ENCODE assay signal across 1 cellular context in the genomic region with DNA sequence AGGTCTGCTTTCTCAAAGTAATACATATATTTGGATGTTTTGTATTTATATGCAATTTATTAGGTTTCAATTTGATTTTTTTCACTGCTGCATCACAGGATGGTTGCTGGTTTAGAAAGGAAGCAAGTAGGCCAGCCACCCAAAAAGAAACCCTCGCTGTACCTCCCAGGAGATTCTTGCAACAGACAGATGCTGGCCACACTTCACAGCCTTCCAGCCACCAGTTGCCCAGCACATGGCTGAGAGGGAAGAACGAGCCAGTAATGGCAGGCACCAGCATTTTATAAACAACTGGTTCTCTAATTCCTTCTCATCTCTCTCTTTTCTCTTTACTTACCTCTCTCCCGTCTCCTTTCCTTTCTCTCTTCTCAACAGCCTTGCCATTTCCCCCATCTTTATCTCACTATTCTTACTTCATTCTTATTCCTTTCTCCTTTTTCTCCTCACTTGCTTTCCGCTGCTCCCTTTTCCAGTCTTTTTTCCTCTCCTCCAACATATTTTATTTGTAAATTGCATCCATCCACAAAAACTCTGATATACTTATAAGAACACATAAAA.
TF ChIP-seq lines count a peak whose summit lies in the region.

No MANE protein-coding gene starts in this region.

TF ChIP-seq in H1, 55 proteins besides CTCF, POLR2A, EP300 and RAD21:
- TF ChIP-seq, protein P1, sequence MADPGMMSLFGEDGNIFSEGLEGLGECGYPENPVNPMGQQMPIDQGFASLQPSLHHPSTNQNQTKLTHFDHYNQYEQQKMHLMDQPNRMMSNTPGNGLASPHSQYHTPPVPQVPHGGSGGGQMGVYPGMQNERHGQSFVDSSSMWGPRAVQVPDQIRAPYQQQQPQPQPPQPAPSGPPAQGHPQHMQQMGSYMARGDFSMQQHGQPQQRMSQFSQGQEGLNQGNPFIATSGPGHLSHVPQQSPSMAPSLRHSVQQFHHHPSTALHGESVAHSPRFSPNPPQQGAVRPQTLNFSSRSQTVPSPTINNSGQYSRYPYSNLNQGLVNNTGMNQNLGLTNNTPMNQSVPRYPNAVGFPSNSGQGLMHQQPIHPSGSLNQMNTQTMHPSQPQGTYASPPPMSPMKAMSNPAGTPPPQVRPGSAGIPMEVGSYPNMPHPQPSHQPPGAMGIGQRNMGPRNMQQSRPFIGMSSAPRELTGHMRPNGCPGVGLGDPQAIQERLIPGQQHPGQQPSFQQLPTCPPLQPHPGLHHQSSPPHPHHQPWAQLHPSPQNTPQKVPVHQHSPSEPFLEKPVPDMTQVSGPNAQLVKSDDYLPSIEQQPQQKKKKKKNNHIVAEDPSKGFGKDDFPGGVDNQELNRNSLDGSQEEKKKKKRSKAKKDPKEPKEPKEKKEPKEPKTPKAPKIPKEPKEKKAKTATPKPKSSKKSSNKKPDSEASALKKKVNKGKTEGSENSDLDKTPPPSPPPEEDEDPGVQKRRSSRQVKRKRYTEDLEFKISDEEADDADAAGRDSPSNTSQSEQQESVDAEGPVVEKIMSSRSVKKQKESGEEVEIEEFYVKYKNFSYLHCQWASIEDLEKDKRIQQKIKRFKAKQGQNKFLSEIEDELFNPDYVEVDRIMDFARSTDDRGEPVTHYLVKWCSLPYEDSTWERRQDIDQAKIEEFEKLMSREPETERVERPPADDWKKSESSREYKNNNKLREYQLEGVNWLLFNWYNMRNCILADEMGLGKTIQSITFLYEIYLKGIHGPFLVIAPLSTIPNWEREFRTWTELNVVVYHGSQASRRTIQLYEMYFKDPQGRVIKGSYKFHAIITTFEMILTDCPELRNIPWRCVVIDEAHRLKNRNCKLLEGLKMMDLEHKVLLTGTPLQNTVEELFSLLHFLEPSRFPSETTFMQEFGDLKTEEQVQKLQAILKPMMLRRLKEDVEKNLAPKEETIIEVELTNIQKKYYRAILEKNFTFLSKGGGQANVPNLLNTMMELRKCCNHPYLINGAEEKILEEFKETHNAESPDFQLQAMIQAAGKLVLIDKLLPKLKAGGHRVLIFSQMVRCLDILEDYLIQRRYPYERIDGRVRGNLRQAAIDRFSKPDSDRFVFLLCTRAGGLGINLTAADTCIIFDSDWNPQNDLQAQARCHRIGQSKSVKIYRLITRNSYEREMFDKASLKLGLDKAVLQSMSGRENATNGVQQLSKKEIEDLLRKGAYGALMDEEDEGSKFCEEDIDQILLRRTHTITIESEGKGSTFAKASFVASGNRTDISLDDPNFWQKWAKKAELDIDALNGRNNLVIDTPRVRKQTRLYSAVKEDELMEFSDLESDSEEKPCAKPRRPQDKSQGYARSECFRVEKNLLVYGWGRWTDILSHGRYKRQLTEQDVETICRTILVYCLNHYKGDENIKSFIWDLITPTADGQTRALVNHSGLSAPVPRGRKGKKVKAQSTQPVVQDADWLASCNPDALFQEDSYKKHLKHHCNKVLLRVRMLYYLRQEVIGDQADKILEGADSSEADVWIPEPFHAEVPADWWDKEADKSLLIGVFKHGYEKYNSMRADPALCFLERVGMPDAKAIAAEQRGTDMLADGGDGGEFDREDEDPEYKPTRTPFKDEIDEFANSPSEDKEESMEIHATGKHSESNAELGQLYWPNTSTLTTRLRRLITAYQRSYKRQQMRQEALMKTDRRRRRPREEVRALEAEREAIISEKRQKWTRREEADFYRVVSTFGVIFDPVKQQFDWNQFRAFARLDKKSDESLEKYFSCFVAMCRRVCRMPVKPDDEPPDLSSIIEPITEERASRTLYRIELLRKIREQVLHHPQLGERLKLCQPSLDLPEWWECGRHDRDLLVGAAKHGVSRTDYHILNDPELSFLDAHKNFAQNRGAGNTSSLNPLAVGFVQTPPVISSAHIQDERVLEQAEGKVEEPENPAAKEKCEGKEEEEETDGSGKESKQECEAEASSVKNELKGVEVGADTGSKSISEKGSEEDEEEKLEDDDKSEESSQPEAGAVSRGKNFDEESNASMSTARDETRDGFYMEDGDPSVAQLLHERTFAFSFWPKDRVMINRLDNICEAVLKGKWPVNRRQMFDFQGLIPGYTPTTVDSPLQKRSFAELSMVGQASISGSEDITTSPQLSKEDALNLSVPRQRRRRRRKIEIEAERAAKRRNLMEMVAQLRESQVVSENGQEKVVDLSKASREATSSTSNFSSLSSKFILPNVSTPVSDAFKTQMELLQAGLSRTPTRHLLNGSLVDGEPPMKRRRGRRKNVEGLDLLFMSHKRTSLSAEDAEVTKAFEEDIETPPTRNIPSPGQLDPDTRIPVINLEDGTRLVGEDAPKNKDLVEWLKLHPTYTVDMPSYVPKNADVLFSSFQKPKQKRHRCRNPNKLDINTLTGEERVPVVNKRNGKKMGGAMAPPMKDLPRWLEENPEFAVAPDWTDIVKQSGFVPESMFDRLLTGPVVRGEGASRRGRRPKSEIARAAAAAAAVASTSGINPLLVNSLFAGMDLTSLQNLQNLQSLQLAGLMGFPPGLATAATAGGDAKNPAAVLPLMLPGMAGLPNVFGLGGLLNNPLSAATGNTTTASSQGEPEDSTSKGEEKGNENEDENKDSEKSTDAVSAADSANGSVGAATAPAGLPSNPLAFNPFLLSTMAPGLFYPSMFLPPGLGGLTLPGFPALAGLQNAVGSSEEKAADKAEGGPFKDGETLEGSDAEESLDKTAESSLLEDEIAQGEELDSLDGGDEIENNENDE (IDR thresholded peaks at IDR 0.05; ENCODE audit: insufficient replicate concordance, low read length): no peak
- TF ChIP-seq, protein P2, sequence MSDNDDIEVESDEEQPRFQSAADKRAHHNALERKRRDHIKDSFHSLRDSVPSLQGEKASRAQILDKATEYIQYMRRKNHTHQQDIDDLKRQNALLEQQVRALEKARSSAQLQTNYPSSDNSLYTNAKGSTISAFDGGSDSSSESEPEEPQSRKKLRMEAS (IDR thresholded peaks at IDR 0.05): 0 out of 2 replicates have a peak, but pooled peaks have one; percentile 16
